ENCODE assay signal across 30 cellular contexts in the genomic region with DNA sequence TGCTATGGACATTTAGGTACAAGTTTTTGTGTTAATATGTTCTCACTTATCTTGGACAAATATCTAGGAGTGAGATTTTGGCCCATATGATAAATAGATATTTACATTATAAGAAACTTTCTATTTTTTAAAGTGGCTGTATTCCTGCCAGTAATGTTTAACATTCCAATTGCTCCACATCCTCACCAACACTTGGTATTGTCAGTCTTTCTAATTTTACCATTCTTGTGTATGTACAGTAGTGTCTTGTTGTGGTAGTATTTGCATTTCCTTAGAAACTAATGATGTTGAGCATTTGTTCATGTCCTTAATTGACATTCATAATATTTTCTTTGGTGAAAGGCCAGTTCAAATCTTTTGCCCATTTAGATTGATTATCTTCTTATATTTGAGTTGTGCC.
"Had no signal": no experiment of that assay in that cellular context is flagged by ENCODE, and none has a peak within 500 bp of the region (broad histone marks: within the 10 kb centered on the region; RNA-seq: fewer than 3 reads in every experiment).

No MANE protein-coding gene starts in this region.

- H2AFZ ChIP-seq: parathyroid adenoma had no signal

- H3K4me1 ChIP-seq: parathyroid adenoma, psoas muscle, right lobe of liver, sigmoid colon, suprapubic skin, testis, tibial nerve, upper lobe of left lung had no signal

- DNase-seq: naive thymus-derived CD8-positive, alpha-beta T cell; nephron progenitor cell; nucleus accumbens; posterior cingulate gyrus; psoas muscle; right cardiac atrium; right lobe of liver; sigmoid colon; small intestine; spleen; stimulated activated CD4-positive, alpha-beta T cell treated with anti-CD3 and anti-CD28 coated beads, Interleukin-12 subunit alpha, Interleukin-12 subunit beta, amount 100 ng/mL, for 4 hours; stimulated activated CD4-positive, alpha-beta T cell treated with anti-CD3 and anti-CD28 coated beads, Interleukin-1b, Interleukin-23, amount 100 ng/mL, for 48 hours; stimulated activated CD4-positive, alpha-beta T cell treated with anti-CD3 and anti-CD28 coated beads, Interleukin-4, amount 100 ng/mL, for 1 hour; stimulated activated CD4-positive, alpha-beta T cell treated with anti-CD3 and anti-CD28 coated beads, Interleukin-4, amount 100 ng/mL, for 4 hours; stimulated activated CD8-positive, alpha-beta memory T cell treated with anti-CD3 and anti-CD28 coated beads, Interleukin-4, amount 100 ng/mL, for 48 hours; stimulated activated naive CD4-positive, alpha-beta T cell; stimulated activated naive CD8-positive, alpha-beta T cell treated with anti-CD3 and anti-CD28 coated beads, Interleukin-15, amount 100 ng/mL, for 72 hours; stimulated activated naive CD8-positive, alpha-beta T cell treated with anti-CD3 and anti-CD28 coated beads, Interleukin-15, Interleukin-2, amounts not matched to agents 100 U/mL and 50 U/mL, for 24 hours; substantia nigra; testis; trophoblast cell; upper lobe of left lung had no signal

- H3K79me2 ChIP-seq: parathyroid adenoma had no signal

- FAIRE-seq: urothelium cell line had no signal

- H3K27me3 ChIP-seq: neutrophil, right lobe of liver, suprapubic skin, testis, tibial nerve, upper lobe of left lung, vagina had no signal

- ATAC-seq: naive thymus-derived CD8-positive, alpha-beta T cell; natural killer cell treated with Interleukin-12 subunit alpha and Interleukin-12 subunit beta and Interleukin-15 and Interleukin-18, amount 100 ng/mL, for 72 hours; psoas muscle; right cardiac atrium; right lobe of liver; stimulated activated memory B cell treated with anti-CD40 and anti-IgM and Interleukin-4, amounts not matched to agents 10 μg/mL and 1 μg/mL and 100 μg/mL, for 72 hours; stimulated activated naive CD8-positive, alpha-beta T cell treated with anti-CD3 and anti-CD28 coated beads, Interleukin-15, amount 100 ng/mL, for 72 hours; stimulated activated naive CD8-positive, alpha-beta T cell treated with anti-CD3 and anti-CD28 coated beads, Interleukin-15, Interleukin-2, amounts not matched to agents 100 U/mL and 50 U/mL, for 24 hours had no signal

- H3K4me3 ChIP-seq: psoas muscle, right lobe of liver, sigmoid colon, spleen, suprapubic skin, testis, tibial nerve, upper lobe of left lung, vagina had no signal

- H3K27ac ChIP-seq: neutrophil, parathyroid adenoma, psoas muscle, right lobe of liver, sigmoid colon, suprapubic skin, testis, tibial nerve, upper lobe of left lung, vagina had no signal

- H3K9me3 ChIP-seq: suprapubic skin, testis, vagina had no signal

- H3K36me3 ChIP-seq: neutrophil, right lobe of liver, sigmoid colon, spleen, suprapubic skin, tibial nerve, upper lobe of left lung, vagina had no signal

- H3K9ac ChIP-seq: parathyroid adenoma had no signal
